Comparison of ENCODE assay signal across 12 cellular contexts in genomic region chr5:106094128-106094726, GRCh38.
A peak's percentile ranks its signal among the peaks of the same experiment; 100 is the strongest.
DNase-seq lines count a peak whose midpoint lies in the region; ATAC-seq, FAIRE-seq and TF ChIP-seq lines count a peak whose summit lies in the region.
"Had no signal": no experiment of that assay in that cellular context is flagged by ENCODE, and none has a peak within 500 bp of the region (broad histone marks: within the 10 kb centered on the region; RNA-seq: fewer than 3 reads in every experiment).

No MANE protein-coding gene starts in this region.

- DNase-seq in NCI-H510A (lab: John Stamatoyannopoulos, UW): peak; percentile 26
- DNase-seq in bronchial epithelial cell (ENCODE audit: low read depth): peak; percentile 98
- DNase-seq in retinal pigment epithelial cell (ENCODE audit: low read depth): peak; percentile 41
- DNase-seq in superior temporal gyrus (ENCODE audit: extremely low spot score): no peak
- DNase-seq in left ventricle myocardium inferior: no peak
- DNase-seq in stimulated activated naive CD8-positive, alpha-beta T cell treated with anti-CD3 and anti-CD28 coated beads, Interleukin-15, Interleukin-2, amounts not matched to agents 100 U/mL and 50 U/mL, for 24 hours: no peak
- DNase-seq in colonic mucosa: no peak
- DNase-seq: stimulated activated CD4-positive, alpha-beta T cell treated with anti-CD3 and anti-CD28 coated beads, Interleukin-2, amount 100 ng/mL, for 48 hours; T-helper 1 cell had no signal

- TF ChIP-seq CTCF in bronchial epithelial cell (IDR thresholded peaks at IDR 0.05; ENCODE audit: insufficient read depth, low read length, severe bottlenecking) (no peak), retinal pigment epithelial cell (conservative IDR thresholded peaks at IDR 0.05; ENCODE audit: low read depth, low read length) (no peak), left ventricle myocardium inferior (IDR thresholded peaks at IDR 0.05; ENCODE audit: borderline replicate concordance) (no peak), colonic mucosa (IDR thresholded peaks at IDR 0.05) (no peak)

- H3K4me1 ChIP-seq in left ventricle myocardium inferior (no peaks in the 10 kb centered on the region), colonic mucosa (no peaks in the 10 kb centered on the region)

- H3K36me3 ChIP-seq in bronchial epithelial cell (ENCODE audit: control insufficient read depth, insufficient read depth, low read length): no peaks in the 10 kb centered on the region
- H3K36me3 ChIP-seq in left ventricle myocardium inferior: no peaks in the 10 kb centered on the region
- H3K36me3 ChIP-seq in colonic mucosa: no peaks in the 10 kb centered on the region

- no peak overlapping the region for H3K9ac ChIP-seq in colonic mucosa (ENCODE audit: low read depth in 2 of 2, low read length in 2 of 2)

- TF ChIP-seq RAD21 in Ishikawa (IDR thresholded peaks at IDR 0.05; ENCODE audit: low read depth): no peak

- FAIRE-seq in bronchial epithelial cell (lab: Jason Lieb, UNC): peak; percentile 97
- FAIRE-seq: HepG2 had no signal

- H3K4me3 ChIP-seq in bronchial epithelial cell (ENCODE audit: low read depth, low read length) (no peak overlapping the region), retinal pigment epithelial cell (ENCODE audit: low read length) (no peak overlapping the region), left ventricle myocardium inferior (no peak overlapping the region), colonic mucosa (no peak overlapping the region)

- H3K27ac ChIP-seq in left ventricle myocardium inferior (replicated peaks) (no peak overlapping the region), colonic mucosa (no peak overlapping the region)

- no peaks in the 10 kb centered on the region for H3K9me3 ChIP-seq in left ventricle myocardium inferior (replicated peaks)
- H3K9me3 ChIP-seq in colonic mucosa: no peaks in the 10 kb centered on the region

- no peak for ATAC-seq in stimulated activated naive CD8-positive, alpha-beta T cell treated with anti-CD3 and anti-CD28 coated beads, Interleukin-15, Interleukin-2, amounts not matched to agents 100 U/mL and 50 U/mL, for 24 hours
- ATAC-seq: activated T-helper 17 cell treated with anti-CD3 and anti-CD28 coated beads, Interleukin-2, amount 50 U/mL, for 72 hours; HepG2 had no signal

- TF ChIP-seq EP300 in Ishikawa (IDR thresholded peaks at IDR 0.05; ENCODE audit: borderline replicate concordance): no peak

- intact Hi-C loops in left ventricle myocardium inferior (cut with micrococcal nuclease): no loop called here
- intact Hi-C loops in colonic mucosa (cut with DNase I): no loop called here

- H3K27me3 ChIP-seq in bronchial epithelial cell (ENCODE audit: control insufficient read depth, insufficient read depth, low read length): no peaks in the 10 kb centered on the region
- no peaks in the 10 kb centered on the region for H3K27me3 ChIP-seq in left ventricle myocardium inferior (ENCODE audit: low read depth)
- no peaks in the 10 kb centered on the region for H3K27me3 ChIP-seq in colonic mucosa

TF ChIP-seq in Ishikawa, 13 proteins besides CTCF, POLR2A, EP300 and RAD21:
- TF ChIP-seq REST (IDR thresholded peaks at IDR 0.05; ENCODE audit: low read depth): no peak
- TF ChIP-seq FOXM1 (IDR thresholded peaks at IDR 0.05; ENCODE audit: borderline replicate concordance, low read depth): no peak
- 0 out of 2 replicates have a peak, but pooled peaks have one; percentile 24 for TF ChIP-seq TCF12 (IDR thresholded peaks at IDR 0.05; ENCODE audit: low read depth)
- TF ChIP-seq MAX (IDR thresholded peaks at IDR 0.05): no peak
- no peak for TF ChIP-seq CREB1 (IDR thresholded peaks at IDR 0.05; ENCODE audit: low read depth)
- peak; percentile 62 for TF ChIP-seq NFIC (IDR thresholded peaks at IDR 0.05)
- TF ChIP-seq ZBTB7A (IDR thresholded peaks at IDR 0.05; ENCODE audit: low read depth): no peak
- peak; percentile 25; the same call in 1 of the 2 replicates for TF ChIP-seq TEAD4 (IDR thresholded peaks at IDR 0.05)
- TF ChIP-seq CEBPB (IDR thresholded peaks at IDR 0.05): no peak
- no peak for TF ChIP-seq YY1 (IDR thresholded peaks at IDR 0.05; ENCODE audit: low read depth)
- TF ChIP-seq TAF1 (IDR thresholded peaks at IDR 0.05; ENCODE audit: low read depth): no peak
- TF ChIP-seq USF1 (IDR thresholded peaks at IDR 0.05): no peak

Comparison
In these comparisons a context has a peak if more than half of its experiments do, and no peak if none do; other contexts are left out.
1. DNase-seq: peak in NCI-H510A (single experiment), bronchial epithelial cell (single experiment) and retinal pigment epithelial cell (single experiment); none in superior temporal gyrus (single experiment), left ventricle myocardium inferior (single experiment), stimulated activated naive CD8-positive, alpha-beta T cell treated with anti-CD3 and anti-CD28 coated beads, Interleukin-15, Interleukin-2, amounts not matched to agents 100 U/mL and 50 U/mL, for 24 hours (single experiment) and colonic mucosa (single experiment).